In genomic region chr17:49990921-49991320, GRCh38 we compare ENCODE assay signal across 24 cellular contexts. TPM values are rescaled to one million over a fixed set of nuclear protein-coding genes. Genes with fewer than 3 reads are reported as not detected.
"Had no signal": no experiment of that assay in that cellular context is flagged by ENCODE, and none has a peak within 500 bp of the region (broad histone marks: within the 10 kb centered on the region; RNA-seq: fewer than 3 reads in every experiment).

No MANE protein-coding gene starts in this region.

- H3K36me3 Mint-ChIP-seq: stimulated activated effector memory CD8-positive, alpha-beta T cell treated with anti-CD3 and anti-CD28 coated beads, Interleukin-12 subunit alpha, Interleukin-12 subunit beta, amount 100 ng/mL, for 72 hours; WTC11 had no signal

- H3K4me3 Mint-ChIP-seq: activated naive CD4-positive, alpha-beta T cell treated with anti-CD3 and anti-CD28 coated beads, Interleukin-2, amount 10 ng/mL, durations not matched to agents 7 days and 5 days; memory B cell; stimulated activated effector memory CD8-positive, alpha-beta T cell treated with anti-CD3 and anti-CD28 coated beads, Interleukin-12 subunit alpha, Interleukin-12 subunit beta, amount 100 ng/mL, for 72 hours; T-helper 1 cell treated with Interleukin-12 subunit alpha and Interleukin-12 subunit beta and Interleukin-4 antibody, amounts not matched to agents 30 μg/mL and 1 μg/mL, for 36 hours; WTC11 had no signal

- H3K9me3 Mint-ChIP-seq: activated naive CD4-positive, alpha-beta T cell treated with anti-CD3 and anti-CD28 coated beads, Interleukin-2, amount 10 ng/mL, durations not matched to agents 7 days and 5 days; memory B cell; stimulated activated effector memory CD8-positive, alpha-beta T cell treated with anti-CD3 and anti-CD28 coated beads, Interleukin-12 subunit alpha, Interleukin-12 subunit beta, amount 100 ng/mL, for 72 hours; T-helper 1 cell treated with Interleukin-12 subunit alpha and Interleukin-12 subunit beta and Interleukin-4 antibody, amounts not matched to agents 30 μg/mL and 1 μg/mL, for 36 hours; WTC11 had no signal

- DNase-seq: activated CD8-positive, alpha-beta memory T cell treated with anti-CD3 and anti-CD28 coated beads, Interleukin-2, amount 50 U/mL, for 4 hours; activated effector memory CD4-positive, alpha-beta T cell treated with Interleukin-2 at 50 U/mL for 16 hours; activated naive CD4-positive, alpha-beta T cell treated with anti-CD3 and anti-CD28 coated beads, Interleukin-2, amount 10 ng/mL, durations not matched to agents 7 days and 5 days; anterior cingulate cortex; body of pancreas; dermis blood vessel endothelial cell; effector CD8-positive, alpha-beta T cell; foreskin keratinocyte; glutamatergic neuron; hippocampal formation; nucleus accumbens; stimulated activated CD4-positive, alpha-beta T cell treated with anti-CD3 and anti-CD28 coated beads, Interleukin-2, amount 100 ng/mL, for 24 hours; stomach; T1000; transverse colon had no signal

- ATAC-seq: body of pancreas; foreskin keratinocyte; right lobe of liver; stimulated activated effector memory CD8-positive, alpha-beta T cell treated with anti-CD3 and anti-CD28 coated beads, Interleukin-12 subunit alpha, Interleukin-12 subunit beta, amount 100 ng/mL, for 72 hours; WTC11 had no signal

- H3K27ac Mint-ChIP-seq: activated naive CD4-positive, alpha-beta T cell treated with anti-CD3 and anti-CD28 coated beads, Interleukin-2, amount 10 ng/mL, durations not matched to agents 7 days and 5 days; memory B cell; nephron; stimulated activated effector memory CD8-positive, alpha-beta T cell treated with anti-CD3 and anti-CD28 coated beads, Interleukin-12 subunit alpha, Interleukin-12 subunit beta, amount 100 ng/mL, for 72 hours; T-helper 1 cell treated with Interleukin-12 subunit alpha and Interleukin-12 subunit beta and Interleukin-4 antibody, amounts not matched to agents 30 μg/mL and 1 μg/mL, for 36 hours; WTC11 had no signal

RNA-seq across cellular contexts. Expression of gene DLX3, which starts 4.1 kb away (rescaled TPM):
- total RNA-seq: body of pancreas, dermis blood vessel endothelial cell, mononuclear cell, right lobe of liver, stomach, transverse colon had no signal

RNA-seq across cellular contexts. Expression of gene DLX4, which starts 21.9 kb away (rescaled TPM):
- total RNA-seq: body of pancreas, dermis blood vessel endothelial cell, myocyte, right lobe of liver, stomach, temporal lobe, transverse colon had no signal
